ENCODE assay signal across 23 cellular contexts in genomic region chr20:46344488-46345162, GRCh38. TPM values are rescaled to one million over a fixed set of nuclear protein-coding genes. Genes with fewer than 3 reads are reported as not detected.
A peak's percentile ranks its signal among the peaks of the same experiment; 100 is the strongest.
DNase-seq lines count a peak whose midpoint lies in the region; ATAC-seq, FAIRE-seq and TF ChIP-seq lines count a peak whose summit lies in the region.
"Had no signal": no experiment of that assay in that cellular context is flagged by ENCODE, and none has a peak within 500 bp of the region (broad histone marks: within the 10 kb centered on the region; RNA-seq: fewer than 3 reads in every experiment).

No MANE protein-coding gene starts in this region.

- no TSS peak for BruUV-seq in K562 (replicated peaks; lab: Mats Ljungman, UMichigan)

- H3K27me3 ChIP-seq in K562 (ENCODE audit: control insufficient read depth in 2 of 2, insufficient read depth in 2 of 2, low read length in 2 of 2) (peaks cover 17 to 36% of the 10 kb centered on the region in 2 experiments; a peak in 4 of 5 replicates), osteoblast (ENCODE audit: insufficient read depth, low read length) (peaks cover 36% of the 10 kb centered on the region)

- H3K4me3 ChIP-seq in K562 (no peak overlapping the region), osteoblast (ENCODE audit: insufficient read depth, low read length) (no peak overlapping the region)
- H3K4me3 ChIP-seq: HAP-1 had no signal

- H3K4me1 ChIP-seq in K562 (replicated peaks in 1 of 2; ENCODE audit: control insufficient read depth in 2 of 2, insufficient read depth in 2 of 2, low read length in 2 of 2) = peaks cover 9 to 17% of the 10 kb centered on the region in 2 experiments
- peaks cover 3% of the 10 kb centered on the region for H3K4me1 ChIP-seq in osteoblast (ENCODE audit: insufficient read depth, low read length)
- H3K4me1 ChIP-seq: HAP-1 had no signal

- no peaks in the 10 kb centered on the region for H3K9me3 ChIP-seq in K562 (replicated peaks; ENCODE audit: control insufficient read depth, insufficient read depth, low read depth, low read length)
- no peaks in the 10 kb centered on the region for H3K9me3 ChIP-seq in osteoblast (ENCODE audit: low read depth, low read length)
- H3K9me3 ChIP-seq: HAP-1 had no signal

- H3K9ac ChIP-seq in K562 (ENCODE audit: insufficient read depth in 1 of 2, low read depth in 2 of 2, low read length in 2 of 2) = no peak overlapping the region

- H3K4me2 ChIP-seq in K562 (ENCODE audit: insufficient read depth, low read length) = no peak overlapping the region
- no peak overlapping the region for H3K4me2 ChIP-seq in osteoblast (ENCODE audit: insufficient read depth, low read length)

- CTCF ChIA-PET in K562 (lab: Yijun Ruan, JAX; ENCODE audit: low intra/inter-chr PET ratio) = no interaction called here

- TF ChIP-seq RAD21 in K562 (CRISPR knock-in tag; conservative IDR thresholded peaks at IDR 0.05 in 1 of 2, IDR thresholded peaks at IDR 0.05 in 1 of 2) = no peak

- peaks cover 12% of the 10 kb centered on the region; the same call in 2 of the 3 replicates for H3K36me3 ChIP-seq in K562 (ENCODE audit: control insufficient read depth, insufficient read depth, low read length)
- peaks cover 5% of the 10 kb centered on the region for H3K36me3 ChIP-seq in osteoblast (ENCODE audit: insufficient read depth, low read length)
- H3K36me3 ChIP-seq: HAP-1 had no signal

- no peak for DNase-seq in activated T-cell treated with anti-CD3 and anti-CD28 coated beads, Interleukin-2, amount 50 U/mL, for 4 hours
- DNase-seq in activated T-cell treated with anti-CD3 and anti-CD28 coated beads, Interleukin-2, amount 50 U/mL, for 48 hours = no peak
- DNase-seq in GM12892 (ENCODE audit: insufficient read length) (no peak), K562 (ENCODE audit: extremely low read depth in 1 of 4, low spot score in 3 of 4) (no peak), osteoblast (ENCODE audit: insufficient read length, low spot score, missing footprints) (peak; percentile 21), left colon (no peak), NCI-H1105 (lab: John Stamatoyannopoulos, UW) (no peak)
- DNase-seq: AML-193; CD8-positive, alpha-beta memory T cell; KG1; MV-4-11; NCI-H187; NCI-H2107; NCI-H2227 treated with DMSO at 0.1 percent for 48 hours; NCI-H510A treated with DMSO at 0.1 percent for 48 hours; NCI-H82; OCI-M1; RPMI8226; SIG-M5 had no signal

- TF ChIP-seq CTCF in K562 (IDR thresholded peaks at IDR 0.05 in 2 of 3, conservative IDR thresholded peaks at IDR 0.05 in 1 of 3; ENCODE audit: insufficient read depth in 2 of 3, low read depth in 1 of 3, low read length in 3 of 3) = no peak
- TF ChIP-seq CTCF in osteoblast (IDR thresholded peaks at IDR 0.05; ENCODE audit: extremely low read depth, low read depth, low read length) = no peak

- peaks cover 18% of the 10 kb centered on the region for H4K20me1 ChIP-seq in K562 (replicated peaks; ENCODE audit: control insufficient read depth, insufficient read depth, low read length)
- no peaks in the 10 kb centered on the region for H4K20me1 ChIP-seq in osteoblast (ENCODE audit: insufficient read depth, low read length)

- H3K36me3 Mint-ChIP-seq in activated T-cell treated with anti-CD3 and anti-CD28 coated beads, Interleukin-2, amount 50 U/mL, for 4 hours (ENCODE audit: insufficient read depth) = peaks cover 7% of the 10 kb centered on the region

- no peak overlapping the region for H3K27ac ChIP-seq in K562 (ENCODE audit: extremely low read depth, low read depth, low read length)
- no peak overlapping the region for H3K27ac ChIP-seq in osteoblast (ENCODE audit: low read depth, low read length)
- H3K27ac ChIP-seq: 22Rv1 had no signal

- 15% methylated on average over 8 of the region's 8 CpGs for WGBS in K562 (ENCODE audit: insufficient coverage, low coverage, missing lambda C conversion rate)

- H2AFZ ChIP-seq in K562 (ENCODE audit: low read depth, low read length) (no peak overlapping the region), osteoblast (ENCODE audit: low read length) (no peak overlapping the region)

- H3K79me2 ChIP-seq in K562 (ENCODE audit: control insufficient read depth, insufficient read depth, low read length) (no peaks in the 10 kb centered on the region), osteoblast (ENCODE audit: insufficient read depth, low read length) (no peaks in the 10 kb centered on the region)

- peak overlapping the region; percentile 23 for H3K4me3 Mint-ChIP-seq in activated T-cell treated with anti-CD3 and anti-CD28 coated beads, Interleukin-2, amount 50 U/mL, for 4 hours

- H3K9me1 ChIP-seq in K562 (ENCODE audit: control insufficient read depth, insufficient read depth, low read length) = no peaks in the 10 kb centered on the region

- FAIRE-seq in GM12892 (lab: Jason Lieb, UNC) = peak; percentile 36
- no peak for FAIRE-seq in K562 (lab: Jason Lieb, UNC)
- FAIRE-seq: D721Med had no signal

- H3K9me3 Mint-ChIP-seq in activated T-cell treated with anti-CD3 and anti-CD28 coated beads, Interleukin-2, amount 50 U/mL, for 4 hours = no peaks in the 10 kb centered on the region
- H3K9me3 Mint-ChIP-seq: CD8-positive, alpha-beta memory T cell had no signal

- H3K27me3 Mint-ChIP-seq in activated T-cell treated with anti-CD3 and anti-CD28 coated beads, Interleukin-2, amount 50 U/mL, for 4 hours (ENCODE audit: low read depth) = peaks cover 11% of the 10 kb centered on the region

- in situ Hi-C loops in K562 (cut with MboI) = no loop called here

- TF ChIP-seq POLR2A in GM12892 (IDR thresholded peaks at IDR 0.05; ENCODE audit: low read depth, low read length) (no peak), K562 (conservative IDR thresholded peaks at IDR 0.05) (peak; percentile 63)

- intact Hi-C loops in K562 (cut with micrococcal nuclease) (no loop called here), left colon (cut with DNase I, micrococcal nuclease) (no loop called here)

- ATAC-seq in activated T-cell treated with anti-CD3 and anti-CD28 coated beads, Interleukin-2, amount 50 U/mL, for 4 hours = no peak
- ATAC-seq in K562 = no peak
- ATAC-seq in HG03135 (IDR thresholded peaks at IDR 0.05; ENCODE audit: unreplicated experiment) = no peak
- no peak for ATAC-seq in left colon

- TF ChIP-seq EP300 in K562 (IDR thresholded peaks at IDR 0.05; ENCODE audit: low read length) = no peak

- POLR2A ChIA-PET in K562 (lab: Yijun Ruan, JAX) = interaction anchor here (0.8 to 0.9 kb wide), 2 partner anchors 11 to 39 kb away, joined by 3 to 6 read pairs; no protein-coding TSS in a partner anchor

- H3K4me1 Mint-ChIP-seq in activated T-cell treated with anti-CD3 and anti-CD28 coated beads, Interleukin-2, amount 50 U/mL, for 4 hours (ENCODE audit: low read depth) = peaks cover 28% of the 10 kb centered on the region

TF ChIP-seq in K562, 482 proteins besides CTCF, POLR2A, EP300 and RAD21 (continues in another document):
- no peak for TF ChIP-seq ZNF263 (CRISPR knock-in tag; IDR thresholded peaks at IDR 0.05; ENCODE audit: borderline replicate concordance)
- TF ChIP-seq E2F8 (IDR thresholded peaks at IDR 0.05; ENCODE audit: low read depth, partially characterized antibody) = peak; percentile 37

RNA-seq across cellular contexts. Expression of gene CDH22, which starts 36.3 kb away (rescaled TPM):
- total RNA-seq in activated T-cell treated with anti-CD3 and anti-CD28 coated beads, Interleukin-2, amount 50 U/mL, for 4 hours = not detected
- not detected for polyA plus RNA-seq in GM12892 (2012; ENCODE audit: missing spikeins)
- not detected in 2 replicates for total RNA-seq in K562 (2011; cell fraction: chromatin; rRNA removed; ENCODE audit: low replicate concordance)
- total RNA-seq in K562 (2011; cell fraction: nucleolus; rRNA removed) = not detected in 2 replicates
- total RNA-seq in K562 (2011; cell fraction: nucleoplasm; rRNA removed) = 0.07 TPM in 1 of 2 replicates, not detected in the other
- total RNA-seq in K562 (2014; rRNA removed) (not detected in 2 replicates), K562 (2014; rRNA removed; fragmentation: Illumina TruSeq; extraction: Trizol) (not detected in 2 replicates), K562 (2015; rRNA removed; fragmentation: Illumina TruSeq; extraction: Trizol) (not detected in 2 replicates), K562 (2021) (0.07 TPM in 1 of 2 replicates, not detected in the other), osteoblast (not detected in 2 replicates), left colon (under 1 TPM; 0.09 to 0.17 TPM)
- polyA plus RNA-seq in K562 (2011; rRNA removed) (not detected in 2 replicates), K562 (2014; fragmentation: Illumina TruSeq; extraction: Trizol) (not detected in 2 replicates), K562 (2014; fragmentation: Nextera tagmentation; extraction: Ambion mirVana) (not detected), K562 (2014; rRNA removed) (0.08 TPM in 1 of 2 replicates, not detected in the other)
- polyA plus RNA-seq in K562 (2011; cell fraction: cytosol; rRNA removed) = 0.03 TPM in 1 of 2 replicates, not detected in the other
- 0.04 and 0.11 TPM in 2 replicates for polyA plus RNA-seq in K562 (2011; cell fraction: nucleus; rRNA removed)
- 0.03 and 0.06 TPM in 2 replicates for polyA plus RNA-seq in K562 (2012)
- polyA minus RNA-seq in K562 (2011; rRNA and poly(A)+ RNA removed) = not detected in 2 replicates
- polyA minus RNA-seq in K562 (2011; cell fraction: cytosol; rRNA and poly(A)+ RNA removed) = not detected in 2 replicates
- 0.13 TPM in 1 of 2 replicates, not detected in the other for polyA minus RNA-seq in K562 (2011; cell fraction: nucleus; rRNA and poly(A)+ RNA removed)
- total RNA-seq: CD8-positive, alpha-beta memory T cell had no signal
- polyA plus RNA-seq: CD8-positive, alpha-beta memory T cell had no signal
